In genomic region chr16:87469186-87469585, GRCh38 we compare ENCODE assay signal across 1 cellular context.
TF ChIP-seq lines count a peak whose summit lies in the region.

No MANE protein-coding gene starts in this region.

TF ChIP-seq in HEK293, 187 proteins besides CTCF, POLR2A, EP300 and RAD21 (continued from another document):
- TF ChIP-seq REST (tag by site-specific recombination; IDR thresholded peaks at IDR 0.05) (no peak), ZNF112 (tag by site-specific recombination; IDR thresholded peaks at IDR 0.05) (no peak), ZBTB44 (tag by site-specific recombination; IDR thresholded peaks at IDR 0.05) (no peak), PRDM6 (tag by site-specific recombination; IDR thresholded peaks at IDR 0.05) (peak; percentile 27; the same call in 1 of the 2 replicates), ZNF121 (tag by site-specific recombination; IDR thresholded peaks at IDR 0.05) (no peak), ZNF549 (tag by site-specific recombination; IDR thresholded peaks at IDR 0.05) (no peak)
